ENCODE assay signal across 13 cellular contexts in genomic region chr2:96602330-96602823, GRCh38. TPM values are rescaled to one million over a fixed set of nuclear protein-coding genes. Genes with fewer than 3 reads are reported as not detected.
DNase-seq lines count a peak whose midpoint lies in the region; ATAC-seq, FAIRE-seq and TF ChIP-seq lines count a peak whose summit lies in the region.
"Had no signal": no experiment of that assay in that cellular context is flagged by ENCODE, and none has a peak within 500 bp of the region (broad histone marks: within the 10 kb centered on the region; RNA-seq: fewer than 3 reads in every experiment).

No MANE protein-coding gene starts in this region.

- 75 to 90% (median 89%) methylated on average over 2 of the region's 2 CpGs for WGBS in small intestine, 3 donors

- H3K9me3 Mint-ChIP-seq in activated CD4-positive, alpha-beta T cell treated with anti-CD3 and anti-CD28 coated beads for 36 hours (ENCODE audit: low read depth) = no peaks in the 10 kb centered on the region
- no peaks in the 10 kb centered on the region for H3K9me3 Mint-ChIP-seq in activated CD4-positive, alpha-beta T cell treated with anti-CD3 and anti-CD28 coated beads, Interleukin-2, amount 10 ng/mL, durations not matched to agents 7 days and 5 days

- H3K27ac Mint-ChIP-seq in activated CD4-positive, alpha-beta T cell treated with anti-CD3 and anti-CD28 coated beads for 36 hours = peak overlapping the region; percentile 71
- no peak overlapping the region for H3K27ac Mint-ChIP-seq in activated CD4-positive, alpha-beta T cell treated with anti-CD3 and anti-CD28 coated beads, Interleukin-2, amount 10 ng/mL, durations not matched to agents 7 days and 5 days

- H3K4me3 ChIP-seq in RWPE2 (ENCODE audit: severe bottlenecking) (no peak overlapping the region), epithelial cell of proximal tubule (ENCODE audit: low read depth, low read length) (no peak overlapping the region), small intestine (ENCODE audit: low read depth in 1 of 2, low read length in 2 of 2) (no peak overlapping the region)
- H3K4me3 ChIP-seq: adrenal gland had no signal

- H3K9me3 ChIP-seq in RWPE2 (ENCODE audit: severe bottlenecking) = no peaks in the 10 kb centered on the region
- H3K9me3 ChIP-seq in small intestine (ENCODE audit: control insufficient read depth, low read depth) = no peaks in the 10 kb centered on the region
- H3K9me3 ChIP-seq: adrenal gland had no signal

- CTCF ChIA-PET in activated CD4-positive, alpha-beta T cell treated with anti-CD3 and anti-CD28 coated beads for 36 hours (lab: Charles Lee) = interaction anchor here (0.5 to 0.6 kb wide), 2 partner anchors 111 to 167 kb away, joined by 3 read pairs; no protein-coding TSS in a partner anchor
- CTCF ChIA-PET in activated CD4-positive, alpha-beta T cell treated with anti-CD3 and anti-CD28 coated beads, Interleukin-2, amount 10 ng/mL, durations not matched to agents 7 days and 5 days (lab: Charles Lee) = interaction anchor here (0.6 to 2.5 kb wide), 6 partner anchors 9 to 65 kb away, joined by 3 to 10 read pairs (median 3); no protein-coding TSS in a partner anchor

- H3K4me3 Mint-ChIP-seq in activated CD4-positive, alpha-beta T cell treated with anti-CD3 and anti-CD28 coated beads for 36 hours = no peak overlapping the region
- H3K4me3 Mint-ChIP-seq in activated CD4-positive, alpha-beta T cell treated with anti-CD3 and anti-CD28 coated beads, Interleukin-2, amount 10 ng/mL, durations not matched to agents 7 days and 5 days = no peak overlapping the region

- no peaks in the 10 kb centered on the region for H3K27me3 Mint-ChIP-seq in activated CD4-positive, alpha-beta T cell treated with anti-CD3 and anti-CD28 coated beads for 36 hours
- no peaks in the 10 kb centered on the region for H3K27me3 Mint-ChIP-seq in activated CD4-positive, alpha-beta T cell treated with anti-CD3 and anti-CD28 coated beads, Interleukin-2, amount 10 ng/mL, durations not matched to agents 7 days and 5 days

- H3K36me3 ChIP-seq in RWPE2 (ENCODE audit: low read depth) (peaks cover 95% of the 10 kb centered on the region), small intestine (ENCODE audit: control insufficient read depth in 2 of 2, insufficient read depth in 2 of 2, low read length in 2 of 2) (peaks cover 19 to 52% of the 10 kb centered on the region in 2 donors)

- intact Hi-C loops in activated CD4-positive, alpha-beta T cell treated with anti-CD3 and anti-CD28 coated beads for 36 hours (cut with DNase I, micrococcal nuclease) = no loop called here

- H3K4me1 ChIP-seq in RWPE2 (ENCODE audit: insufficient read depth, poor library complexity, severe bottlenecking) (peaks cover 7% of the 10 kb centered on the region), small intestine (ENCODE audit: control insufficient read depth in 2 of 2, insufficient read depth in 1 of 2, low read depth in 1 of 2, low read length in 1 of 2) (no peaks in the 10 kb centered on the region)
- H3K4me1 ChIP-seq: adrenal gland had no signal

- peaks cover 64% of the 10 kb centered on the region for H3K36me3 Mint-ChIP-seq in activated CD4-positive, alpha-beta T cell treated with anti-CD3 and anti-CD28 coated beads for 36 hours (ENCODE audit: low read depth)
- H3K36me3 Mint-ChIP-seq in activated CD4-positive, alpha-beta T cell treated with anti-CD3 and anti-CD28 coated beads, Interleukin-2, amount 10 ng/mL, durations not matched to agents 7 days and 5 days (ENCODE audit: low read depth) = peaks cover 61% of the 10 kb centered on the region

- H3K4me1 Mint-ChIP-seq in activated CD4-positive, alpha-beta T cell treated with anti-CD3 and anti-CD28 coated beads for 36 hours = peaks cover 15% of the 10 kb centered on the region
- peaks cover 27% of the 10 kb centered on the region for H3K4me1 Mint-ChIP-seq in activated CD4-positive, alpha-beta T cell treated with anti-CD3 and anti-CD28 coated beads, Interleukin-2, amount 10 ng/mL, durations not matched to agents 7 days and 5 days

- ATAC-seq in activated CD4-positive, alpha-beta T cell treated with anti-CD3 and anti-CD28 coated beads for 36 hours = no peak
- ATAC-seq in RWPE2 (ENCODE audit: low read depth) = peak; percentile 19; the same call in 1 of the 3 replicates

- POLR2A ChIA-PET in activated CD4-positive, alpha-beta T cell treated with anti-CD3 and anti-CD28 coated beads for 36 hours (lab: Charles Lee) = interaction anchor here (0.6 kb wide), 1 partner anchor 48 kb away, joined by 5 read pairs; no protein-coding TSS in a partner anchor
- POLR2A ChIA-PET in activated CD4-positive, alpha-beta T cell treated with anti-CD3 and anti-CD28 coated beads, Interleukin-2, amount 10 ng/mL, durations not matched to agents 7 days and 5 days (lab: Charles Lee) = no interaction called here

- H3K27me3 ChIP-seq in RWPE2 (ENCODE audit: insufficient read depth, poor library complexity, severe bottlenecking) (no peaks in the 10 kb centered on the region), small intestine (ENCODE audit: control insufficient read depth in 2 of 2, insufficient read depth in 2 of 2, low read length in 2 of 2) (no peaks in the 10 kb centered on the region)
- H3K27me3 ChIP-seq: adrenal gland had no signal

- FAIRE-seq in small intestine (lab: Jason Lieb, UNC) = no peak
- FAIRE-seq: frontal cortex had no signal

- TF ChIP-seq CTCF in RWPE2 (IDR thresholded peaks at IDR 0.05; ENCODE audit: poor library complexity, severe bottlenecking) (peak; percentile 14), epithelial cell of proximal tubule (conservative IDR thresholded peaks at IDR 0.05; ENCODE audit: low read depth, low read length) (peak; percentile 24)

- H3K27ac ChIP-seq in RWPE2 (ENCODE audit: poor library complexity, severe bottlenecking) = no peak overlapping the region
- peak overlapping the region in 1 of 2 donors; percentile 1 for H3K27ac ChIP-seq in small intestine (ENCODE audit: low read depth in 1 of 2, low read length in 1 of 2)
- H3K27ac ChIP-seq: KMS-11 had no signal

- no peak for DNase-seq in activated CD4-positive, alpha-beta T cell treated with anti-CD3 and anti-CD28 coated beads for 36 hours
- no peak for DNase-seq in activated CD4-positive, alpha-beta T cell treated with anti-CD3 and anti-CD28 coated beads, Interleukin-2, amount 10 ng/mL, durations not matched to agents 7 days and 5 days
- DNase-seq in RWPE2 (ENCODE audit: low spot score) (no peak), epithelial cell of proximal tubule (ENCODE audit: low read depth) (no peak), small intestine (peak; percentile 71), kidney glomerular epithelial cell (lab: John Stamatoyannopoulos, UW) (no peak), occipital lobe (lab: John Stamatoyannopoulos, UW) (no peak)
- no peak for DNase-seq in stimulated activated CD4-positive, alpha-beta T cell treated with anti-CD3 and anti-CD28 coated beads, Interleukin-12 subunit alpha, Interleukin-12 subunit beta, amount 100 ng/mL, for 4 hours
- DNase-seq: NCI-H2171 treated with DMSO at 0.1 percent for 48 hours, nucleus accumbens had no signal

RNA-seq across cellular contexts. Expression of gene KANSL3, which starts 35.7 kb away (rescaled TPM):
- total RNA-seq in activated CD4-positive, alpha-beta T cell treated with anti-CD3 and anti-CD28 coated beads for 36 hours = 10 to 100 TPM; 33.9 to 39.1 TPM
- 10 to 100 TPM; 47.2 to 52.4 TPM for total RNA-seq in activated CD4-positive, alpha-beta T cell treated with anti-CD3 and anti-CD28 coated beads, Interleukin-2, amount 10 ng/mL, durations not matched to agents 7 days and 5 days
- total RNA-seq in epithelial cell of proximal tubule (24.0 and 30.8 TPM in 2 replicates), occipital lobe (32.1 TPM)
- polyA plus RNA-seq in small intestine = 10 to 100 TPM; 13.5 to 18.2 (median 17.9) TPM

RNA-seq across cellular contexts. Expression of gene FER1L5, which starts 40.2 kb away (rescaled TPM):
- total RNA-seq in activated CD4-positive, alpha-beta T cell treated with anti-CD3 and anti-CD28 coated beads for 36 hours = not detected
- not detected for total RNA-seq in activated CD4-positive, alpha-beta T cell treated with anti-CD3 and anti-CD28 coated beads, Interleukin-2, amount 10 ng/mL, durations not matched to agents 7 days and 5 days
- 0.06 and 0.07 TPM in 2 replicates for total RNA-seq in epithelial cell of proximal tubule
- under 1 TPM in 1 of 3 donors, not detected in 2; 0.09 TPM for polyA plus RNA-seq in small intestine
- total RNA-seq in occipital lobe = 0.47 TPM
